15 cellular contexts compared by ENCODE assay signal in the genomic region with DNA sequence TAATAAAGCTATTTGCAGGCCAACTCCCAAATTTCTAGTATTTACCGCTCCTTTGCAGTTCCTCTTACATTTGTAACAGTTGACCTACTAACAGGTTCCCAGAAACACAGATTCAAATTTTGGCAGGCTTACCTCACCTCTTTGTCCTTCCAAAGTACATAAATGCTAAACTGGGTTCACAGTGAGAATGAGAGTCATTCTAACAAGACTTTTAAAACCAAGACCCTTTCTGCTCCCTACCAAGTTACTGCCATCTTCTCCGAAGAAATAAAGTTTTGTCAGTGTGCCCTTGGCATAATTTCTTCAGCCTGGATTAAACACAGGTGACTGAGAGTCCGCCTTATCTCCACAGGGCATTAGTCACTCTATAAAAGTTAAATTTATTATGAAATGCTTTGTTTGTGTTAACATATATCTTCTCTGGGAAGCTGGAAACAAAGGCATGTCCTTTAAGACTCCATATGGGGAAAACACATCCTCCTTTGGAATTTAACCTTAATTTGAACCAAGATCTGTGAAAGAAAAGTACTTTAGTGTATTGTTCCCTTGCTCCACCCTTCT. TPM values are rescaled to one million over a fixed set of nuclear protein-coding genes. Genes with fewer than 3 reads are reported as not detected.
DNase-seq lines count a peak whose midpoint lies in the region; ATAC-seq and TF ChIP-seq lines count a peak whose summit lies in the region.
"Had no signal": no experiment of that assay in that cellular context is flagged by ENCODE, and none has a peak within 500 bp of the region (broad histone marks: within the 10 kb centered on the region; RNA-seq: fewer than 3 reads in every experiment).

No MANE protein-coding gene starts in this region.

- H3K36me3 ChIP-seq in breast epithelium: no peaks in the 10 kb centered on the region
- no peaks in the 10 kb centered on the region for H3K36me3 ChIP-seq in lower lobe of right lung
- H3K36me3 ChIP-seq in tibial artery: no peaks in the 10 kb centered on the region

- H3K4me3 ChIP-seq in breast epithelium (no peak overlapping the region), lower lobe of right lung (no peak overlapping the region), tibial artery (no peak overlapping the region), dorsolateral prefrontal cortex (no peak overlapping the region)

- DNase-seq in SHP77 treated with DMSO at 0.1 percent for 48 hours (lab: John Stamatoyannopoulos, UW) (peak; percentile 13), SHP77 (lab: John Stamatoyannopoulos, UW) (no peak), breast epithelium (ENCODE audit: low spot score in 2 of 2) (no peak), lower lobe of right lung (no peak), tibial artery (no peak), dorsolateral prefrontal cortex (no peak)
- DNase-seq: activated CD4-positive, CD25-positive, alpha-beta regulatory T cell; activated naive CD4-positive, alpha-beta T cell; CD4-positive, CD25-positive, alpha-beta regulatory T cell; effector memory CD8-positive, alpha-beta T cell; NCI-H2171 had no signal

- H3K27me3 ChIP-seq in breast epithelium: no peaks in the 10 kb centered on the region
- no peaks in the 10 kb centered on the region for H3K27me3 ChIP-seq in lower lobe of right lung (ENCODE audit: low read depth)
- H3K27me3 ChIP-seq in tibial artery: no peaks in the 10 kb centered on the region
- H3K27me3 ChIP-seq in dorsolateral prefrontal cortex: peaks cover 0 to 38% (median 0%) of the 10 kb centered on the region in 45 donors

- ATAC-seq in lower lobe of right lung (peak in 1 of 2 donors; percentile 88), HG03342 (IDR thresholded peaks at IDR 0.05; ENCODE audit: unreplicated experiment) (no peak), HG03460 (IDR thresholded peaks at IDR 0.05; ENCODE audit: unreplicated experiment) (no peak)
- ATAC-seq: effector memory CD8-positive, alpha-beta T cell had no signal

- TF ChIP-seq CTCF in breast epithelium (IDR thresholded peaks at IDR 0.05): no peak
- TF ChIP-seq CTCF in lower lobe of right lung (IDR thresholded peaks at IDR 0.05): no peak
- TF ChIP-seq CTCF in tibial artery (IDR thresholded peaks at IDR 0.05): no peak
- TF ChIP-seq CTCF in dorsolateral prefrontal cortex (IDR thresholded peaks at IDR 0.05 in 54 of 56, conservative IDR thresholded peaks at IDR 0.05 in 2 of 56; ENCODE audit: low read depth in 1 of 56, partially characterized antibody in 56 of 56): no peak

- no peaks in the 10 kb centered on the region for H3K9me3 ChIP-seq in breast epithelium
- no peaks in the 10 kb centered on the region for H3K9me3 ChIP-seq in lower lobe of right lung
- no peaks in the 10 kb centered on the region for H3K9me3 ChIP-seq in tibial artery

- intact Hi-C loops in breast epithelium (cut with DNase I; ENCODE audit: low total_unique reads): no loop called here
- intact Hi-C loops in lower lobe of right lung (cut with DNase I): no loop called here
- intact Hi-C loops in tibial artery (cut with DNase I; ENCODE audit: low total_unique reads): no loop called here
- intact Hi-C loops in dorsolateral prefrontal cortex (cut with DNase I): no loop called here

- H3K27ac ChIP-seq in breast epithelium (peak overlapping the region; percentile 55 to 60), lower lobe of right lung (peak overlapping the region; percentile 53), tibial artery (no peak overlapping the region), dorsolateral prefrontal cortex (no peak overlapping the region)

- H3K4me1 ChIP-seq in breast epithelium (no peaks in the 10 kb centered on the region), lower lobe of right lung (no peaks in the 10 kb centered on the region), tibial artery (peaks cover 0 to 9% (median 0%) of the 10 kb centered on the region in 4 donors)

- TF ChIP-seq POLR2A in breast epithelium (IDR thresholded peaks at IDR 0.05): no peak

RNA-seq across cellular contexts. Expression of a gene that starts 28.2 kb away (rescaled TPM):
- total RNA-seq in breast epithelium: 10 to 100 TPM in 2 of 3 donors, under 1 TPM in 1; 0.32 to 80.6 (median 74.4) TPM
- total RNA-seq in lower lobe of right lung: 30.5 TPM
- not detected for total RNA-seq in dorsolateral prefrontal cortex
- total RNA-seq: frontal cortex had no signal

RNA-seq across cellular contexts. Expression of a gene that starts 28.5 kb away (rescaled TPM):
- total RNA-seq in breast epithelium (10 to 100 TPM in 2 of 3 donors, not detected in 1; 74.7 to 78.6 TPM), lower lobe of right lung (9.2 TPM), dorsolateral prefrontal cortex (1 to 10 TPM in 75 of 120 experiments, under 1 TPM in 43, not detected in 2; 0.18 to 5.5 (median 1.3) TPM)
- total RNA-seq: CD4-positive, CD25-positive, alpha-beta regulatory T cell; myocyte had no signal

Comparison
In these comparisons a context has a peak if more than half of its experiments do, and no peak if none do; other contexts are left out.
1. H3K27ac ChIP-seq: peak in breast epithelium (2 of 2) and lower lobe of right lung (single experiment); none in tibial artery (0 of 2) and dorsolateral prefrontal cortex (0 of 59).